ENCODE assay signal across 12 cellular contexts in the genomic region with DNA sequence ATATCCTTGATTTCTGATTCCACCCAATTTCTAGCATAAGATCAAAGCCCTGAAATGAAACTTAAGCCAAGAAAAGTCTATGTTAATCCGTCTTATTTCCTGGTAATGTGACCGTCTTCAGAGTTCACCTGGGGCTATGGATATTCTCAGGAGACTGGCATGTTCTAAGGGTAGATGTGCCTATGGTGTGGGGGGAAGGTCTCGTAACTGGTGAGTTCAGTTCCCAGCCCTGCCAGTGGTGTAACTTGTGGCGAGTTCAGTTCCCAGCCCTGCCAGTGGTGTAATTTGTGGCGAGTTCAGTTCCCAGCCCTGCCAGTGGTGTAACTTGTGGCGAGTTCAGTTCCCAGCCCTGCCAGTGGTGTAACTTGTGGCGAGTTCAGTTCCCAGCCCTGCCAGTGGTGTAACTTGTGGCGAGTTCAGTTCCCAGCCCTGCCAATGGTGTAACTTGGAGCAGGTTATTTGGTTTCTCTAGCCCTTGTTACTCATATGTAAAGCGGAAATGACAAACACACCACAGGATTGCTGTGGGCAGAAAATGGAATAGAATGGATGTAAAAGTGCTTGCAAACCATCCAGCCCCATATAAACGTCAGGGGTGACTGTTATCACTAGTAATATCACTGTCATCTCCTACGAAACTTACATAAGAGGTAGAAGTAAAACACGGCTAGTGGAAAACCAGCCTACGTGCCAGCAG. TPM values are rescaled to one million over a fixed set of nuclear protein-coding genes. Genes with fewer than 3 reads are reported as not detected.
A peak's percentile ranks its signal among the peaks of the same experiment; 100 is the strongest.
DNase-seq lines count a peak whose midpoint lies in the region; ATAC-seq and TF ChIP-seq lines count a peak whose summit lies in the region.
"Had no signal": no experiment of that assay in that cellular context is flagged by ENCODE, and none has a peak within 500 bp of the region (broad histone marks: within the 10 kb centered on the region; RNA-seq: fewer than 3 reads in every experiment).

No MANE protein-coding gene starts in this region.

- H3K4me3 ChIP-seq in A673 (ENCODE audit: low read depth, low read length, poor library complexity, severe bottlenecking), result no peak overlapping the region
- H3K4me3 ChIP-seq: uterus had no signal

- no peak for TF ChIP-seq CTCF in A673 (conservative IDR thresholded peaks at IDR 0.05; ENCODE audit: low read depth, low read length)

- H3K4me1 ChIP-seq in A673 (ENCODE audit: insufficient read depth, low read length, poor library complexity, severe bottlenecking), result no peaks in the 10 kb centered on the region
- H3K4me1 ChIP-seq: uterus had no signal

- POLR2A ChIA-PET in A673 (lab: Charles Lee; ENCODE audit: low non-redundant PET), result no interaction called here

- no peaks in the 10 kb centered on the region for H3K9me3 ChIP-seq in A673 (ENCODE audit: low read depth, low read length, poor library complexity, severe bottlenecking)
- H3K9me3 ChIP-seq: uterus had no signal

- peak; percentile 24 for DNase-seq in stimulated activated CD4-positive, alpha-beta T cell treated with anti-CD3 and anti-CD28 coated beads, Interleukin-1b, Interleukin-23, amount 100 ng/mL, for 48 hours
- DNase-seq in stimulated activated CD4-positive, alpha-beta T cell treated with anti-CD3 and anti-CD28 coated beads, Interleukin-4, amount 100 ng/mL, for 4 hours, result no peak
- DNase-seq in NOMO-1 (lab: John Stamatoyannopoulos, UW; ENCODE audit: unreplicated experiment in 2 of 2) (peak; percentile 97 to 99), stromal cell of bone marrow (ENCODE audit: low read depth) (peak; percentile 82), A673 (ENCODE audit: low spot score) (no peak)
- peak; percentile 45 for DNase-seq in central memory CD4-positive, alpha-beta T cell
- no peak for DNase-seq in stimulated activated naive CD8-positive, alpha-beta T cell treated with anti-CD3 and anti-CD28 coated beads, Interleukin-15, Interleukin-2, amounts not matched to agents 100 U/mL and 50 U/mL, for 24 hours
- DNase-seq: NCI-H2029 treated with DMSO at 0.1 percent for 48 hours, OCI-M1, uterus had no signal

- no TSS peak for BruUV-seq in A673 (replicated peaks; lab: Mats Ljungman, UMichigan)

- H3K27ac ChIP-seq in A673 (ENCODE audit: low read depth, low read length, poor library complexity, severe bottlenecking), result no peak overlapping the region
- H3K27ac ChIP-seq: C4-2B, uterus had no signal

- intact Hi-C loops in A673 (cut with micrococcal nuclease; ENCODE audit: unreplicated experiment), result no loop called here

- no peak for ATAC-seq in GM21528 (IDR thresholded peaks at IDR 0.05; ENCODE audit: low FRiP score, unreplicated experiment)
- ATAC-seq in stimulated activated naive CD8-positive, alpha-beta T cell treated with anti-CD3 and anti-CD28 coated beads, Interleukin-15, Interleukin-2, amounts not matched to agents 100 U/mL and 50 U/mL, for 24 hours, result no peak

- CTCF ChIA-PET in A673 (lab: Charles Lee), result no interaction called here

- no peaks in the 10 kb centered on the region for H3K27me3 ChIP-seq in A673 (replicated peaks; ENCODE audit: insufficient read depth, low read depth, low read length, poor library complexity)
- H3K27me3 ChIP-seq: uterus had no signal

- H3K36me3 ChIP-seq in A673 (ENCODE audit: insufficient read depth, low read length, poor library complexity, severe bottlenecking), result peaks cover 4% of the 10 kb centered on the region
- H3K36me3 ChIP-seq: uterus had no signal

RNA-seq across cellular contexts. Expression of gene SLC51A, which starts 30.4 kb away (rescaled TPM):
- total RNA-seq in A673 (2021), result not detected in 2 replicates

RNA-seq across cellular contexts. Expression of gene ZDHHC19, which starts 35.6 kb away (rescaled TPM):
- total RNA-seq in A673 (2021), result not detected in 2 replicates

RNA-seq across cellular contexts. Expression of gene PCYT1A, which starts 40.8 kb away (rescaled TPM):
- 62.3 and 63.2 TPM in 2 replicates for total RNA-seq in A673 (2021)

Comparison
In these comparisons a context has a peak if more than half of its experiments do, and no peak if none do; other contexts are left out.
1. DNase-seq: peak in stimulated activated CD4-positive, alpha-beta T cell treated with anti-CD3 and anti-CD28 coated beads, Interleukin-1b, Interleukin-23, amount 100 ng/mL, for 48 hours (single experiment), NOMO-1 (2 of 2), central memory CD4-positive, alpha-beta T cell (single experiment) and stromal cell of bone marrow (single experiment); none in stimulated activated CD4-positive, alpha-beta T cell treated with anti-CD3 and anti-CD28 coated beads, Interleukin-4, amount 100 ng/mL, for 4 hours (0 of 2), A673 (single experiment) and stimulated activated naive CD8-positive, alpha-beta T cell treated with anti-CD3 and anti-CD28 coated beads, Interleukin-15, Interleukin-2, amounts not matched to agents 100 U/mL and 50 U/mL, for 24 hours (single experiment).